2 cellular contexts compared by ENCODE assay signal in genomic region chr15:59148160-59148810, GRCh38.
TF ChIP-seq lines count a peak whose summit lies in the region.

No MANE protein-coding gene starts in this region.

TF ChIP-seq in SK-N-SH treated with all-trans-retinoic acid at 6 μM for 48 hours, 23 proteins besides CTCF, POLR2A, EP300 and RAD21 (continued from another document):
- TF ChIP-seq POU6F1 (CRISPR knock-in tag; IDR thresholded peaks at IDR 0.05; ENCODE audit: borderline replicate concordance, low read depth) = no peak
- no peak for TF ChIP-seq BACH2 (CRISPR knock-in tag; IDR thresholded peaks at IDR 0.05; ENCODE audit: borderline replicate concordance)
- no peak for TF ChIP-seq RARB (CRISPR knock-in tag; IDR thresholded peaks at IDR 0.05)
- no peak for TF ChIP-seq CSDC2 (CRISPR knock-in tag; IDR thresholded peaks at IDR 0.05)
- TF ChIP-seq CSRNP3 (CRISPR knock-in tag; IDR thresholded peaks at IDR 0.05) = no peak
- TF ChIP-seq ARNTL (CRISPR knock-in tag; IDR thresholded peaks at IDR 0.05; ENCODE audit: borderline replicate concordance, low read depth) = no peak
- no peak for TF ChIP-seq ESRRG (CRISPR knock-in tag; IDR thresholded peaks at IDR 0.05)
- no peak for TF ChIP-seq SNAI2 (CRISPR knock-in tag; IDR thresholded peaks at IDR 0.05)
- no peak for TF ChIP-seq ZNF70 (CRISPR knock-in tag; IDR thresholded peaks at IDR 0.05)
- TF ChIP-seq, protein P1, sequence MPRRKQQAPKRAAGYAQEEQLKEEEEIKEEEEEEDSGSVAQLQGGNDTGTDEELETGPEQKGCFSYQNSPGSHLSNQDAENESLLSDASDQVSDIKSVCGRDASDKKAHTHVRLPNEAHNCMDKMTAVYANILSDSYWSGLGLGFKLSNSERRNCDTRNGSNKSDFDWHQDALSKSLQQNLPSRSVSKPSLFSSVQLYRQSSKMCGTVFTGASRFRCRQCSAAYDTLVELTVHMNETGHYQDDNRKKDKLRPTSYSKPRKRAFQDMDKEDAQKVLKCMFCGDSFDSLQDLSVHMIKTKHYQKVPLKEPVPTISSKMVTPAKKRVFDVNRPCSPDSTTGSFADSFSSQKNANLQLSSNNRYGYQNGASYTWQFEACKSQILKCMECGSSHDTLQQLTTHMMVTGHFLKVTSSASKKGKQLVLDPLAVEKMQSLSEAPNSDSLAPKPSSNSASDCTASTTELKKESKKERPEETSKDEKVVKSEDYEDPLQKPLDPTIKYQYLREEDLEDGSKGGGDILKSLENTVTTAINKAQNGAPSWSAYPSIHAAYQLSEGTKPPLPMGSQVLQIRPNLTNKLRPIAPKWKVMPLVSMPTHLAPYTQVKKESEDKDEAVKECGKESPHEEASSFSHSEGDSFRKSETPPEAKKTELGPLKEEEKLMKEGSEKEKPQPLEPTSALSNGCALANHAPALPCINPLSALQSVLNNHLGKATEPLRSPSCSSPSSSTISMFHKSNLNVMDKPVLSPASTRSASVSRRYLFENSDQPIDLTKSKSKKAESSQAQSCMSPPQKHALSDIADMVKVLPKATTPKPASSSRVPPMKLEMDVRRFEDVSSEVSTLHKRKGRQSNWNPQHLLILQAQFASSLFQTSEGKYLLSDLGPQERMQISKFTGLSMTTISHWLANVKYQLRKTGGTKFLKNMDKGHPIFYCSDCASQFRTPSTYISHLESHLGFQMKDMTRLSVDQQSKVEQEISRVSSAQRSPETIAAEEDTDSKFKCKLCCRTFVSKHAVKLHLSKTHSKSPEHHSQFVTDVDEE (CRISPR knock-in tag; IDR thresholded peaks at IDR 0.05) = no peak

TF ChIP-seq in SK-N-SH, 30 proteins besides CTCF, POLR2A, EP300 and RAD21 (continued from another document):
- TF ChIP-seq NFIC (IDR thresholded peaks at IDR 0.05; ENCODE audit: borderline replicate concordance) = no peak
- TF ChIP-seq, protein P2, sequence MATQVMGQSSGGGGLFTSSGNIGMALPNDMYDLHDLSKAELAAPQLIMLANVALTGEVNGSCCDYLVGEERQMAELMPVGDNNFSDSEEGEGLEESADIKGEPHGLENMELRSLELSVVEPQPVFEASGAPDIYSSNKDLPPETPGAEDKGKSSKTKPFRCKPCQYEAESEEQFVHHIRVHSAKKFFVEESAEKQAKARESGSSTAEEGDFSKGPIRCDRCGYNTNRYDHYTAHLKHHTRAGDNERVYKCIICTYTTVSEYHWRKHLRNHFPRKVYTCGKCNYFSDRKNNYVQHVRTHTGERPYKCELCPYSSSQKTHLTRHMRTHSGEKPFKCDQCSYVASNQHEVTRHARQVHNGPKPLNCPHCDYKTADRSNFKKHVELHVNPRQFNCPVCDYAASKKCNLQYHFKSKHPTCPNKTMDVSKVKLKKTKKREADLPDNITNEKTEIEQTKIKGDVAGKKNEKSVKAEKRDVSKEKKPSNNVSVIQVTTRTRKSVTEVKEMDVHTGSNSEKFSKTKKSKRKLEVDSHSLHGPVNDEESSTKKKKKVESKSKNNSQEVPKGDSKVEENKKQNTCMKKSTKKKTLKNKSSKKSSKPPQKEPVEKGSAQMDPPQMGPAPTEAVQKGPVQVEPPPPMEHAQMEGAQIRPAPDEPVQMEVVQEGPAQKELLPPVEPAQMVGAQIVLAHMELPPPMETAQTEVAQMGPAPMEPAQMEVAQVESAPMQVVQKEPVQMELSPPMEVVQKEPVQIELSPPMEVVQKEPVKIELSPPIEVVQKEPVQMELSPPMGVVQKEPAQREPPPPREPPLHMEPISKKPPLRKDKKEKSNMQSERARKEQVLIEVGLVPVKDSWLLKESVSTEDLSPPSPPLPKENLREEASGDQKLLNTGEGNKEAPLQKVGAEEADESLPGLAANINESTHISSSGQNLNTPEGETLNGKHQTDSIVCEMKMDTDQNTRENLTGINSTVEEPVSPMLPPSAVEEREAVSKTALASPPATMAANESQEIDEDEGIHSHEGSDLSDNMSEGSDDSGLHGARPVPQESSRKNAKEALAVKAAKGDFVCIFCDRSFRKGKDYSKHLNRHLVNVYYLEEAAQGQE (IDR thresholded peaks at IDR 0.05; ENCODE audit: low read depth, low read length) = no peak
